Comparison of ENCODE assay signal across 8 cellular contexts in genomic region chr16:86664518-86665318, GRCh38.
DNase-seq lines count a peak whose midpoint lies in the region; ATAC-seq and TF ChIP-seq lines count a peak whose summit lies in the region.

No MANE protein-coding gene starts in this region.

- no peaks in the 10 kb centered on the region for H3K9me2 ChIP-seq in Karpas-422 (replicated peaks; ENCODE audit: insufficient read depth, low read length)

- ATAC-seq in CD4-positive, alpha-beta T cell (ENCODE audit: poor library complexity) = no peak

- no peaks in the 10 kb centered on the region for H3K36me3 Mint-ChIP-seq in CD4-positive, alpha-beta T cell (ENCODE audit: low read depth)

- H3K4me1 ChIP-seq in ascending aorta (peaks cover 9 to 35% of the 10 kb centered on the region in 2 donors), Karpas-422 (ENCODE audit: low read length) (no peaks in the 10 kb centered on the region)

- H3K27ac ChIP-seq in ascending aorta = peak overlapping the region; percentile 74 to 75
- H3K27ac ChIP-seq in CD4-positive, alpha-beta T cell (ENCODE audit: low read depth, low read length) = no peak overlapping the region
- no peak overlapping the region for H3K27ac ChIP-seq in Karpas-422 (ENCODE audit: low read length)
- H3K27ac ChIP-seq in substantia nigra (ENCODE audit: low read depth, low read length, poor library complexity, severe bottlenecking) = no peak overlapping the region

- H3K9ac ChIP-seq in Karpas-422 (ENCODE audit: low read length) = no peak overlapping the region

- H3K4me3 ChIP-seq in ascending aorta (no peak overlapping the region), Karpas-422 (ENCODE audit: low read length) (no peak overlapping the region)

- no peak overlapping the region for H3K4me3 Mint-ChIP-seq in CD4-positive, alpha-beta T cell

- intact Hi-C loops in ascending aorta (cut with DNase I) = loop anchor here (2.0 to 10.0 kb wide), 6 partner anchors 16 to 540 kb away; no protein-coding TSS in a partner anchor
- intact Hi-C loops in CD4-positive, alpha-beta T cell (cut with DNase I, micrococcal nuclease) = no loop called here

- no peaks in the 10 kb centered on the region for H3K9me3 ChIP-seq in ascending aorta
- no peaks in the 10 kb centered on the region for H3K9me3 ChIP-seq in CD4-positive, alpha-beta T cell (ENCODE audit: control insufficient read depth, low read length)
- no peaks in the 10 kb centered on the region for H3K9me3 ChIP-seq in Karpas-422 (ENCODE audit: low read length)

- no peak overlapping the region for H3K4me2 ChIP-seq in Karpas-422 (ENCODE audit: low read depth, low read length, poor library complexity, severe bottlenecking)

- no peaks in the 10 kb centered on the region for H3K4me1 Mint-ChIP-seq in CD4-positive, alpha-beta T cell (ENCODE audit: low read depth)

- H3K79me2 ChIP-seq in Karpas-422 (ENCODE audit: low read length) = no peaks in the 10 kb centered on the region

- H2AFZ ChIP-seq in Karpas-422 (ENCODE audit: low read length) = no peak overlapping the region

- H3K27me3 ChIP-seq in ascending aorta = no peaks in the 10 kb centered on the region
- H3K27me3 ChIP-seq in CD4-positive, alpha-beta T cell (ENCODE audit: control insufficient read depth, insufficient read depth, low read length) = no peaks in the 10 kb centered on the region
- H3K27me3 ChIP-seq in Karpas-422 (ENCODE audit: low read length) = no peaks in the 10 kb centered on the region

- H4K20me1 ChIP-seq in Karpas-422 (ENCODE audit: insufficient read depth, low read depth, low read length) = no peaks in the 10 kb centered on the region

- peaks cover 5% of the 10 kb centered on the region for H3K9me3 Mint-ChIP-seq in CD4-positive, alpha-beta T cell

- no peak overlapping the region for H3K27ac Mint-ChIP-seq in CD4-positive, alpha-beta T cell

- DNase-seq in GM10248 (ENCODE audit: extremely low spot score) (peak; percentile 47), GOT3 (lab: John Stamatoyannopoulos, UW) (peak; percentile 23), NCI-H460 (ENCODE audit: extremely low read depth, low read depth) (peak; percentile 88), ascending aorta (ENCODE audit: low spot score in 2 of 2) (peak in 1 of 2 donors; percentile 90), non-pigmented ciliary epithelial cell (ENCODE audit: low read depth) (peak; percentile 93), Karpas-422 (no peak), substantia nigra (lab: John Stamatoyannopoulos, UW) (no peak)
- no peak for DNase-seq in CD4-positive, alpha-beta T cell

- CTCF ChIA-PET in GM10248 (lab: Yijun Ruan, JAX) = interaction anchor here (1.4 kb wide), 1 partner anchor 46 kb away, joined by 4 read pairs; no protein-coding TSS in a partner anchor
- CTCF ChIA-PET in CD4-positive, alpha-beta T cell (lab: Charles Lee) = no interaction called here

- POLR2A ChIA-PET in GM10248 (lab: Yijun Ruan, JAX) = no interaction called here
- POLR2A ChIA-PET in CD4-positive, alpha-beta T cell (lab: Charles Lee) = no interaction called here

- TF ChIP-seq CTCF in GM10248 (IDR thresholded peaks at IDR 0.05; ENCODE audit: control extremely low read depth, extremely low read depth, low read depth, missing control alignments) = no peak
- TF ChIP-seq CTCF in ascending aorta (IDR thresholded peaks at IDR 0.05) = no peak
- TF ChIP-seq CTCF in CD4-positive, alpha-beta T cell (IDR thresholded peaks at IDR 0.05) = no peak

- H3K36me3 ChIP-seq in ascending aorta (peaks cover 0 to 4% of the 10 kb centered on the region in 2 donors), Karpas-422 (ENCODE audit: insufficient read depth, low read length) (no peaks in the 10 kb centered on the region)

- peaks cover 32% of the 10 kb centered on the region for H3K27me3 Mint-ChIP-seq in CD4-positive, alpha-beta T cell

Comparison
In these comparisons a context has a peak if more than half of its experiments do, and no peak if none do; other contexts are left out.
1. DNase-seq: peak in GM10248 (single experiment), GOT3 (single experiment), NCI-H460 (single experiment) and non-pigmented ciliary epithelial cell (single experiment); none in CD4-positive, alpha-beta T cell (0 of 10), Karpas-422 (single experiment) and substantia nigra (0 of 49).
2. H3K27ac ChIP-seq: peak in ascending aorta (2 of 2); none in CD4-positive, alpha-beta T cell (single experiment), Karpas-422 (single experiment) and substantia nigra (single experiment).